In the genomic region with DNA sequence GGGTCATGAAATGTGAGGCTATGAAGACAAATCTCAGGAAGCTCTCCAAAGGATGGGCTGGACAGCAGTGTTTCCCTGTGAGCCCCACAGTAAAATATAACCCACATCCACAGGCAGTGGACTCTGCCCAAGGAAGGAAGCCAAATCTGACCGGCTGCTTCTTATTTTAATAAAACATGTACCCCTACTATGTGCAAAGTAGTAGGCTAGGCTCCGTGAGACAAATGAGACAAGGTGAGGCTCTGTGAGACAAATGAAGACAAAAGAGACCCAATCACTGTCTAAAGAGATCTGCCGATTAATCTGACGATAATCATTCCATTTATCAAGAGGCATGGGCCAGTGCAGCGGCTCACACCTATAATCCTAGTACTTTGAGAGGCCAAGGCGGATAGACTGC, we compare ENCODE assay signal across 1 cellular context.
TF ChIP-seq lines count a peak whose summit lies in the region.

No MANE protein-coding gene starts in this region.

TF ChIP-seq in GM23338, 12 proteins besides CTCF, POLR2A, EP300 and RAD21:
- no peak for TF ChIP-seq ZNF331 (CRISPR knock-in tag; IDR thresholded peaks at IDR 0.05; ENCODE audit: low read depth)
- no peak for TF ChIP-seq EZH2phosphoT487 (IDR thresholded peaks at IDR 0.05; ENCODE audit: unreplicated experiment)
- TF ChIP-seq ZNF462 (CRISPR knock-in tag; IDR thresholded peaks at IDR 0.05) = no peak
- no peak for TF ChIP-seq POLR2AphosphoS5 (IDR thresholded peaks at IDR 0.05; ENCODE audit: low read depth)
- no peak for TF ChIP-seq EZH2 (IDR thresholded peaks at IDR 0.05; ENCODE audit: low read depth, unreplicated experiment)
- no peak for TF ChIP-seq CREB1 (CRISPR knock-in tag; IDR thresholded peaks at IDR 0.05; ENCODE audit: low read depth)
- TF ChIP-seq ETS1 (IDR thresholded peaks at IDR 0.05) = no peak
- TF ChIP-seq ZNF114 (CRISPR knock-in tag; IDR thresholded peaks at IDR 0.05) = no peak
- no peak for TF ChIP-seq REST (IDR thresholded peaks at IDR 0.05; ENCODE audit: unreplicated experiment)
- TF ChIP-seq JUNB (IDR thresholded peaks at IDR 0.05; ENCODE audit: unreplicated experiment) = no peak
- no peak for TF ChIP-seq STAT1 (IDR thresholded peaks at IDR 0.05; ENCODE audit: unreplicated experiment)
- TF ChIP-seq NANOG (IDR thresholded peaks at IDR 0.05; ENCODE audit: borderline replicate concordance) = no peak
